ENCODE assay signal across 23 cellular contexts in genomic region chr1:211924256-211924655, GRCh38.
DNase-seq lines count a peak whose midpoint lies in the region; ATAC-seq, FAIRE-seq and TF ChIP-seq lines count a peak whose summit lies in the region.
"Had no signal": no experiment of that assay in that cellular context is flagged by ENCODE, and none has a peak within 500 bp of the region (broad histone marks: within the 10 kb centered on the region; RNA-seq: fewer than 3 reads in every experiment).

No MANE protein-coding gene starts in this region.

- no peaks in the 10 kb centered on the region for H3K27me3 ChIP-seq in HepG2 (ENCODE audit: control insufficient read depth in 1 of 2, insufficient read depth in 2 of 2, low read length in 2 of 2)
- H3K27me3 ChIP-seq in right lobe of liver: no peaks in the 10 kb centered on the region
- H3K27me3 ChIP-seq in neuronal stem cell (ENCODE audit: control insufficient read depth in 3 of 3, insufficient read depth in 3 of 3, low read depth in 1 of 3, low read length in 3 of 3): peaks cover 0 to 36% (median 0%) of the 10 kb centered on the region in 3 experiments
- H3K27me3 ChIP-seq: BE2C; BLaER1 treated with 17β-estradiol and CSF1 and Interleukin-3, amounts not matched to agents 10 nM and 100 nM had no signal

- no peak for FAIRE-seq in HepG2 (lab: Jason Lieb, UNC)
- FAIRE-seq in urothelium cell line (lab: Jason Lieb, UNC): no peak
- no peak for FAIRE-seq in D721Med (lab: Jason Lieb, UNC)
- FAIRE-seq: A204.1, G401.6, GM12892, H54 had no signal

- H3K23ac ChIP-seq in neuronal stem cell (ENCODE audit: low read depth, low read length, poor library complexity): peak overlapping the region; percentile 58

- H4K8ac ChIP-seq in neuronal stem cell (ENCODE audit: low read depth, low read length): no peak overlapping the region

- no peak overlapping the region for H3K4ac ChIP-seq in neuronal stem cell (ENCODE audit: low read length)

- H3K4me2 ChIP-seq in HepG2 (ENCODE audit: low read depth, low read length): no peak overlapping the region
- no peak overlapping the region for H3K4me2 ChIP-seq in neuronal stem cell (ENCODE audit: insufficient read depth, low read length, poor library complexity, severe bottlenecking)
- H3K4me2 ChIP-seq: BLaER1 treated with 17β-estradiol and CSF1 and Interleukin-3, amounts not matched to agents 10 nM and 100 nM had no signal

- no peak overlapping the region for H3K18ac ChIP-seq in neuronal stem cell (ENCODE audit: low read length)

- no peak overlapping the region for H3K14ac ChIP-seq in neuronal stem cell (ENCODE audit: low read length)

- TF ChIP-seq CTCF in HepG2 (CRISPR knock-in tag; IDR thresholded peaks at IDR 0.05): no peak
- TF ChIP-seq CTCF in right lobe of liver (IDR thresholded peaks at IDR 0.05): no peak
- TF ChIP-seq CTCF in D721Med (IDR thresholded peaks at IDR 0.05; ENCODE audit: insufficient read depth, missing control alignments): no peak

- H4K91ac ChIP-seq in neuronal stem cell (ENCODE audit: low read depth, low read length, poor library complexity): no peak overlapping the region

- H2BK15ac ChIP-seq in neuronal stem cell (ENCODE audit: low read length): no peak overlapping the region

- no peaks in the 10 kb centered on the region for H3K9me3 ChIP-seq in HepG2 (ENCODE audit: low read length)
- H3K9me3 ChIP-seq in right lobe of liver: no peaks in the 10 kb centered on the region
- H3K9me3 ChIP-seq in neuronal stem cell (replicated peaks in 1 of 2; ENCODE audit: control insufficient read depth in 2 of 2, insufficient read depth in 1 of 2, low read depth in 1 of 2, low read length in 2 of 2): no peaks in the 10 kb centered on the region
- H3K9me3 ChIP-seq: BE2C; BLaER1 treated with 17β-estradiol and CSF1 and Interleukin-3, amounts not matched to agents 10 nM and 100 nM; HAP-1 had no signal

- no peak for TF ChIP-seq RAD21 in HepG2 (CRISPR knock-in tag; IDR thresholded peaks at IDR 0.05)

- WGBS in HepG2 (ENCODE audit: low lambda C conversion rate): 39% methylated on average over 8 of the region's 10 CpGs
- WGBS in right lobe of liver (ENCODE audit: insufficient coverage, low coverage, low lambda C conversion rate, missing lambda C conversion rate): 75% methylated on average over 10 of the region's 10 CpGs
- WGBS in neuronal stem cell (ENCODE audit: extremely low coverage in 2 of 2, insufficient read length in 2 of 2, insufficient replicate concordance in 1 of 2), 2 donors: no CpG with 5 or more reads among the region's 10 CpGs

- H3K4me1 ChIP-seq in HepG2 (ENCODE audit: insufficient read depth, low read length): peaks cover 56% of the 10 kb centered on the region
- H3K4me1 ChIP-seq in right lobe of liver: peaks cover 0 to 42% (median 15%) of the 10 kb centered on the region in 4 donors
- peaks cover 0 to 2% of the 10 kb centered on the region in 2 donors for H3K4me1 ChIP-seq in neuronal stem cell (ENCODE audit: control insufficient read depth in 2 of 2, insufficient read depth in 1 of 2, low read depth in 1 of 2, low read length in 2 of 2)
- H3K4me1 ChIP-seq: BE2C had no signal

- no peak overlapping the region for H2BK120ac ChIP-seq in neuronal stem cell (ENCODE audit: low read depth, low read length)

- H3K79me1 ChIP-seq in neuronal stem cell (ENCODE audit: low read depth, low read length): no peaks in the 10 kb centered on the region

- ATAC-seq in HepG2: no peak
- ATAC-seq in right lobe of liver: no peak

- in situ Hi-C loops in HepG2 (cut with HindIII; ENCODE audit: extremely low pct_ligation_motif_present, low pct_unique_long_range_greater_than_20kb): no loop called here

- H3K9ac ChIP-seq in HepG2 (ENCODE audit: insufficient read depth, low read depth, low read length): no peak overlapping the region
- no peak overlapping the region for H3K9ac ChIP-seq in neuronal stem cell (ENCODE audit: low read depth, low read length, poor library complexity)
- H3K9ac ChIP-seq: BLaER1 treated with 17β-estradiol and CSF1 and Interleukin-3, amounts not matched to agents 10 nM and 100 nM had no signal

- no peak overlapping the region for H3K4me3 ChIP-seq in HepG2 (replicated peaks in 1 of 3; ENCODE audit: insufficient read depth in 1 of 3, low read depth in 2 of 3, low read length in 3 of 3)
- no peak overlapping the region for H3K4me3 ChIP-seq in right lobe of liver
- no peak overlapping the region for H3K4me3 ChIP-seq in neuronal stem cell (ENCODE audit: low read length in 2 of 2)
- H3K4me3 ChIP-seq: BLaER1 treated with 17β-estradiol and CSF1 and Interleukin-3, amounts not matched to agents 10 nM and 100 nM; HAP-1 had no signal

- no peak overlapping the region for H2AK5ac ChIP-seq in neuronal stem cell (ENCODE audit: low read depth, low read length)

- H3K27ac ChIP-seq in HepG2 (ENCODE audit: extremely low read length, insufficient read depth, low read length): no peak overlapping the region
- H3K27ac ChIP-seq in right lobe of liver: no peak overlapping the region
- H3K27ac ChIP-seq in epithelial cell of prostate: peak overlapping the region; percentile 51
- H3K27ac ChIP-seq in neuronal stem cell (replicated peaks; ENCODE audit: low read length): no peak overlapping the region
- H3K27ac ChIP-seq: 22Rv1; BLaER1 treated with 17β-estradiol and CSF1 and Interleukin-3, amounts not matched to agents 10 nM and 100 nM had no signal

- CTCF ChIA-PET in HepG2 (lab: Yijun Ruan, JAX; ENCODE audit: low intra/inter-chr PET ratio, low total read pairs): no interaction called here

- H3K79me2 ChIP-seq in HepG2 (ENCODE audit: insufficient read depth, low read length): no peaks in the 10 kb centered on the region

- H4K20me1 ChIP-seq in HepG2 (ENCODE audit: insufficient read depth, low read length): no peaks in the 10 kb centered on the region
- H4K20me1 ChIP-seq: BLaER1 treated with 17β-estradiol and CSF1 and Interleukin-3, amounts not matched to agents 10 nM and 100 nM had no signal

- no peak for DNase-seq in HepG2 (ENCODE audit: low spot score)
- DNase-seq in right lobe of liver: no peak
- DNase-seq in epithelial cell of prostate (ENCODE audit: low read depth, low spot score): no peak
- DNase-seq in neuronal stem cell (ENCODE audit: low spot score): no peak
- no peak for DNase-seq in urothelium cell line (ENCODE audit: low spot score)
- DNase-seq in D721Med (ENCODE audit: insufficient read length, low spot score): no peak
- DNase-seq: ACHN; AML-193; BE2C; Calu3; CD4-positive, alpha-beta memory T cell; COR-L47; DMS153; DND-41; GOT3; HFFc6 had no signal

- H3K36me3 ChIP-seq in HepG2 (replicated peaks in 1 of 2; ENCODE audit: control insufficient read depth in 1 of 2, insufficient read depth in 2 of 2, low read length in 2 of 2) (no peaks in the 10 kb centered on the region), right lobe of liver (no peaks in the 10 kb centered on the region), neuronal stem cell (replicated peaks in 1 of 2; ENCODE audit: control insufficient read depth in 2 of 2, insufficient read depth in 2 of 2, low read length in 2 of 2) (no peaks in the 10 kb centered on the region)
- H3K36me3 ChIP-seq: BE2C; BLaER1 treated with 17β-estradiol and CSF1 and Interleukin-3, amounts not matched to agents 10 nM and 100 nM; HAP-1 had no signal

- H2AFZ ChIP-seq in HepG2 (ENCODE audit: low read length) (no peak overlapping the region), neuronal stem cell (ENCODE audit: low read length) (no peak overlapping the region)

- TF ChIP-seq EP300 in HepG2 (IDR thresholded peaks at IDR 0.05; ENCODE audit: low read depth in 2 of 2, low read length in 2 of 2) (no peak), HepG2 (CRISPR knock-in tag; IDR thresholded peaks at IDR 0.05; ENCODE audit: borderline replicate concordance) (no peak)

- TF ChIP-seq POLR2A in HepG2 (IDR thresholded peaks at IDR 0.05; ENCODE audit: insufficient read depth in 1 of 2, low read depth in 2 of 2, low read length in 2 of 2) (no peak), right lobe of liver (IDR thresholded peaks at IDR 0.05) (no peak)

- intact Hi-C loops in HepG2 (cut with micrococcal nuclease; ENCODE audit: unreplicated experiment) (no loop called here), right lobe of liver (cut with DNase I) (no loop called here)

- no TSS peak for BruUV-seq in HepG2 (replicated peaks; lab: Mats Ljungman, UMichigan)

- no peak overlapping the region for H2BK12ac ChIP-seq in neuronal stem cell (ENCODE audit: low read length)

- POLR2A ChIA-PET in HepG2 (lab: Yijun Ruan, JAX): no interaction called here

- no peak overlapping the region for H2BK5ac ChIP-seq in neuronal stem cell (ENCODE audit: low read length)

TF ChIP-seq in HepG2, 621 proteins besides CTCF, POLR2A, EP300 and RAD21:
- peak; percentile 32; the same call in 1 of the 2 replicates for TF ChIP-seq ZBTB33 (CRISPR knock-in tag; IDR thresholded peaks at IDR 0.05)
- no peak for TF ChIP-seq ZNF33A (CRISPR knock-in tag; IDR thresholded peaks at IDR 0.05; ENCODE audit: borderline replicate concordance)
TF ChIP-seq in HepG2: peak in this region for 1.
